In genomic region chr13:65479692-65480091, GRCh38 we compare ENCODE assay signal across 21 cellular contexts.
"Had no signal": no experiment of that assay in that cellular context is flagged by ENCODE, and none has a peak within 500 bp of the region (broad histone marks: within the 10 kb centered on the region; RNA-seq: fewer than 3 reads in every experiment).

No MANE protein-coding gene starts in this region.

- H3K36me3 ChIP-seq: left ventricle myocardium inferior, ovary, right atrium auricular region, right lobe of liver, tibial nerve, uterus had no signal

- H3K27ac ChIP-seq: left ventricle myocardium inferior, ovary, right atrium auricular region, right lobe of liver, tibial nerve, uterus had no signal

- H3K27me3 ChIP-seq: ovary, right atrium auricular region, right lobe of liver, tibial nerve, uterus had no signal

- H3K9me3 ChIP-seq: ovary, right lobe of liver, tibial nerve, uterus had no signal

- H3K4me2 ChIP-seq: smooth muscle cell had no signal

- DNase-seq: hypothalamus; islet precursor cell; left ventricle myocardium inferior; mesendoderm; naive B cell; natural killer cell; nephron progenitor cell; ovary; right lobe of liver; stimulated activated CD4-positive, alpha-beta T cell treated with anti-CD3 and anti-CD28 coated beads, Interleukin-1b, Interleukin-23, amount 100 ng/mL, for 48 hours; stimulated activated CD4-positive, alpha-beta T cell treated with anti-CD3 and anti-CD28 coated beads, Interleukin-2, amount 100 ng/mL, for 48 hours; stimulated activated CD4-positive, alpha-beta T cell treated with anti-CD3 and anti-CD28 coated beads, Interleukin-4, amount 100 ng/mL, for 4 hours; stimulated activated CD8-positive, alpha-beta memory T cell treated with anti-CD3 and anti-CD28 coated beads, Interleukin-4, amount 100 ng/mL, for 48 hours; stimulated activated naive CD4-positive, alpha-beta T cell treated with Interleukin-2 at 50 U/mL for 16 hours; stimulated activated naive CD8-positive, alpha-beta T cell treated with anti-CD3 and anti-CD28 coated beads, Interleukin-15, amount 100 ng/mL, for 72 hours; substantia nigra; uterus had no signal

- H3K4me3 ChIP-seq: left ventricle myocardium inferior, lung, ovary, right atrium auricular region, right lobe of liver, smooth muscle cell, tibial nerve, uterus had no signal

- H3K4me1 ChIP-seq: left ventricle myocardium inferior, right atrium auricular region, right lobe of liver, tibial nerve, uterus had no signal
